20 cellular contexts compared by ENCODE assay signal in the genomic region with DNA sequence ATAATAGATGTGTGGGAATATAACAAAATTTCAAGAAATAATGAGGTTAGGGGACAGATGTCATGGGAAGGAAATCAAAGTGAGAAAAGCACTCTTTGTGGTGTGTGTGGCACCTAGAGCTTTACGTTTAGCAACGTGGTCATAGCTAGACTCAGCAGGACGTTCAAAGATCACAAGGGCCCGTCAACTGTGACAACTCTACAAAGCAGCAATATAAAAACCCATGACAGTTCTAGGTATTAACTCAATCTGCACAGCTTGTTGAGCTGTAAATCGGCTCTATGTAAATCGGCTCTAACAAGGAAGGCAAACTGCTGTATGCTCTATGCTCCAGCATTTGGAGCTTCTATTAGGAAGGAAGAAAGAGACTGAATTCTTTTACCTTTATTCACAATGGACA.
DNase-seq lines count a peak whose midpoint lies in the region; ATAC-seq and TF ChIP-seq lines count a peak whose summit lies in the region.
"Had no signal": no experiment of that assay in that cellular context is flagged by ENCODE, and none has a peak within 500 bp of the region (broad histone marks: within the 10 kb centered on the region; RNA-seq: fewer than 3 reads in every experiment).

No MANE protein-coding gene starts in this region.

- H3K27ac Mint-ChIP-seq in HFFc6 (peak overlapping the region; percentile 47), natural killer cell (peak overlapping the region; percentile 78 to 85)
- H3K27ac Mint-ChIP-seq: T-helper 1 cell treated with Interleukin-12 subunit alpha and Interleukin-12 subunit beta and Interleukin-4 antibody, amounts not matched to agents 30 μg/mL and 1 μg/mL, for 36 hours had no signal

- H3K9me3 ChIP-seq in A673 (ENCODE audit: low read depth, low read length, poor library complexity, severe bottlenecking), result no peaks in the 10 kb centered on the region
- H3K9me3 ChIP-seq: Caco-2, right atrium auricular region, vagina had no signal

- H3K4me3 ChIP-seq in A673 (ENCODE audit: low read depth, low read length, poor library complexity, severe bottlenecking), result no peak overlapping the region
- no peak overlapping the region for H3K4me3 ChIP-seq in brain microvascular endothelial cell (ENCODE audit: low read depth, low read length)
- H3K4me3 ChIP-seq: right atrium auricular region, vagina had no signal

- H3K4me1 Mint-ChIP-seq in HFFc6 (ENCODE audit: low read depth) (peaks cover 30% of the 10 kb centered on the region), natural killer cell (peaks cover 11 to 18% of the 10 kb centered on the region in 2 donors)

- no TSS peak for BruUV-seq in A673 (replicated peaks; lab: Mats Ljungman, UMichigan)

- peak overlapping the region; percentile 26 for H3K27ac ChIP-seq in A673 (ENCODE audit: low read depth, low read length, poor library complexity, severe bottlenecking)
- H3K27ac ChIP-seq in brain microvascular endothelial cell, result peak overlapping the region; percentile 15
- H3K27ac ChIP-seq: right atrium auricular region, vagina had no signal

- peak; percentile 41 to 61 (median 50) for ATAC-seq in natural killer cell
- no peak for ATAC-seq in GM18867 (IDR thresholded peaks at IDR 0.05; ENCODE audit: unreplicated experiment)
- no peak for ATAC-seq in GM18907 (IDR thresholded peaks at IDR 0.05; ENCODE audit: unreplicated experiment)
- ATAC-seq: left cardiac atrium had no signal

- H3K36me3 ChIP-seq in A673 (ENCODE audit: insufficient read depth, low read length, poor library complexity, severe bottlenecking), result peaks cover 59% of the 10 kb centered on the region
- H3K36me3 ChIP-seq in brain microvascular endothelial cell (replicated peaks), result peaks cover 40% of the 10 kb centered on the region

- TF ChIP-seq CTCF in A673 (conservative IDR thresholded peaks at IDR 0.05; ENCODE audit: low read depth, low read length) (no peak), HFFc6 (IDR thresholded peaks at IDR 0.05) (no peak), brain microvascular endothelial cell (IDR thresholded peaks at IDR 0.05; ENCODE audit: low read depth, low read length, missing control alignments) (no peak), natural killer cell (IDR thresholded peaks at IDR 0.05) (no peak)

- H3K27me3 Mint-ChIP-seq in HFFc6 (ENCODE audit: insufficient read depth), result peaks cover 4% of the 10 kb centered on the region; the same call in 1 of the 2 replicates
- no peaks in the 10 kb centered on the region for H3K27me3 Mint-ChIP-seq in natural killer cell (ENCODE audit: low read depth in 2 of 2)

- no peaks in the 10 kb centered on the region for H3K27me3 ChIP-seq in A673 (replicated peaks; ENCODE audit: insufficient read depth, low read depth, low read length, poor library complexity)
- no peaks in the 10 kb centered on the region for H3K27me3 ChIP-seq in brain microvascular endothelial cell (replicated peaks)
- H3K27me3 ChIP-seq: right atrium auricular region, vagina had no signal

- peaks cover 21% of the 10 kb centered on the region for H3K36me3 Mint-ChIP-seq in HFFc6 (ENCODE audit: low read depth)
- H3K36me3 Mint-ChIP-seq in natural killer cell, result peaks cover 8% of the 10 kb centered on the region

- POLR2A ChIA-PET in A673 (lab: Charles Lee; ENCODE audit: low non-redundant PET), result interaction anchor here (0.6 kb wide), 1 partner anchor 43 kb away, joined by 3 read pairs; no protein-coding TSS in a partner anchor

- DNase-seq in A673 (ENCODE audit: low spot score), result no peak
- DNase-seq in HFFc6, result no peak
- DNase-seq in brain microvascular endothelial cell, result no peak
- no peak for DNase-seq in natural killer cell
- no peak for DNase-seq in NCI-H2227 treated with DMSO at 0.1 percent for 48 hours (lab: John Stamatoyannopoulos, UW)
- DNase-seq in DMS153 treated with DMSO at 0.1 percent for 48 hours (lab: John Stamatoyannopoulos, UW; ENCODE audit: unreplicated experiment), result no peak
- DNase-seq: activated effector memory CD4-positive, alpha-beta T cell treated with anti-CD3 and anti-CD28 coated beads, Interleukin-2, amount 50 U/mL, for 16 hours; Caco-2; erythroblast; left cardiac atrium; NCI-H1417 treated with DMSO at 0.1 percent for 48 hours; NCI-H526 treated with DMSO at 0.1 percent for 48 hours; OCI-M1; SIG-M5; stimulated activated CD4-positive, alpha-beta T cell treated with anti-CD3 and anti-CD28 coated beads, Interleukin-1b, Interleukin-23, amount 100 ng/mL, for 48 hours had no signal

- H3K4me3 Mint-ChIP-seq in HFFc6 (no peak overlapping the region), natural killer cell (no peak overlapping the region)
- H3K4me3 Mint-ChIP-seq: T-helper 1 cell treated with Interleukin-12 subunit alpha and Interleukin-12 subunit beta and Interleukin-4 antibody, amounts not matched to agents 30 μg/mL and 1 μg/mL, for 36 hours had no signal

- in situ Hi-C loops in brain microvascular endothelial cell (cut with HindIII; ENCODE audit: low pct_ligation_motif_present, low sequenced_read_pairs), result no loop called here

- no peaks in the 10 kb centered on the region for H3K4me1 ChIP-seq in A673 (ENCODE audit: insufficient read depth, low read length, poor library complexity, severe bottlenecking)

- no peaks in the 10 kb centered on the region; the same call in 1 of the 2 replicates for H3K9me3 Mint-ChIP-seq in HFFc6
- H3K9me3 Mint-ChIP-seq in natural killer cell, result no peaks in the 10 kb centered on the region
- H3K9me3 Mint-ChIP-seq: T-helper 1 cell treated with Interleukin-12 subunit alpha and Interleukin-12 subunit beta and Interleukin-4 antibody, amounts not matched to agents 30 μg/mL and 1 μg/mL, for 36 hours had no signal

- intact Hi-C loops in A673 (cut with micrococcal nuclease; ENCODE audit: unreplicated experiment) (no loop called here), natural killer cell (cut with micrococcal nuclease) (no loop called here)

- CTCF ChIA-PET in A673 (lab: Charles Lee), result no interaction called here

Comparison
In these comparisons a context has a peak if more than half of its experiments do, and no peak if none do; other contexts are left out.
1. ATAC-seq: peak in natural killer cell (3 of 3); none in GM18867 (single experiment) and GM18907 (single experiment).